ENCODE assay signal across 1 cellular context in the genomic region with DNA sequence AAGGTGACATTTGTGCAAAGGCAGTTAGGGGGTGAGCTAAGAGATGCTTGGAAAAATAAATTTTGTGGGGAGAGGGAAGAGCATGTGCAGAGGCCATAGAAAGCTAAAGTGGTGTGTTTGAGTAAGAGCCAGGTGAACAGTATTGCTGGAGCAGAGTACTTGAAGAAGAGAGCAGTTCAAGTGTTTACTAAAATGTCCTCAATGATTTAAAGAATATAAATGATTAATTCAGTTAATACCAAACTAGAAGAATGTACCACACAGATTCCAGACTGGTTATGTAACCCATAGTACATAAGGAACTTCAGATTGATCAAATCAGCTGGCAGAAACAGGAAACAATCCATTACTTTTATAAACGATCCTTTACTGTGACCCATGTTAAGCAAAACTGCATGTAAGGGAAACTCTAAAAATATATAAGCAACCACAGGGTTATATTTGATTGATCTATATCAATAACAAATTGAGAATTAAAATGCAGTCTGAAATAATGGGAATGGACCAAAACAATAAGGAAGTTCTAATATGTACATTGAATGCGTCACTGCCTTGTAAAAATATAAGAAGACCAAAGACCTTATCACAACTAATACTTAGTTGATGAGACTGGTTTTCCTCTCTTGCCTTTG.
TF ChIP-seq lines count a peak whose summit lies in the region.

No MANE protein-coding gene starts in this region.

TF ChIP-seq in SK-N-SH treated with all-trans-retinoic acid at 6 μM for 48 hours, 23 proteins besides CTCF, POLR2A, EP300 and RAD21 (continued from another document):
- TF ChIP-seq TSHZ2 (CRISPR knock-in tag; IDR thresholded peaks at IDR 0.05) (no peak), ESRRG (CRISPR knock-in tag; IDR thresholded peaks at IDR 0.05) (no peak), ISL1 (CRISPR knock-in tag; IDR thresholded peaks at IDR 0.05) (no peak), BACH2 (CRISPR knock-in tag; IDR thresholded peaks at IDR 0.05; ENCODE audit: borderline replicate concordance) (no peak), TOX (CRISPR knock-in tag; IDR thresholded peaks at IDR 0.05; ENCODE audit: borderline replicate concordance) (no peak), GLIS3 (CRISPR knock-in tag; IDR thresholded peaks at IDR 0.05) (no peak), CSDC2 (CRISPR knock-in tag; IDR thresholded peaks at IDR 0.05) (no peak)
